ENCODE assay signal across 8 cellular contexts in genomic region chr11:64148200-64148916, GRCh38. TPM values are rescaled to one million over a fixed set of nuclear protein-coding genes. Genes with fewer than 3 reads are reported as not detected.
DNase-seq lines count a peak whose midpoint lies in the region; ATAC-seq and TF ChIP-seq lines count a peak whose summit lies in the region.

No MANE protein-coding gene starts in this region.

- H3K9me3 ChIP-seq in esophagus squamous epithelium: no peaks in the 10 kb centered on the region

- H3K36me3 Mint-ChIP-seq in activated T-cell treated with anti-CD3 and anti-CD28 coated beads, Interleukin-2, amount 50 U/mL, for 4 hours (ENCODE audit: insufficient read depth): no peaks in the 10 kb centered on the region
- H3K36me3 Mint-ChIP-seq in naive thymus-derived CD8-positive, alpha-beta T cell: peaks cover 0 to 2% (median 0%) of the 10 kb centered on the region in 3 donors

- ATAC-seq in activated T-cell treated with anti-CD3 and anti-CD28 coated beads, Interleukin-2, amount 50 U/mL, for 4 hours: peak; percentile 44 to 60
- ATAC-seq in naive thymus-derived CD8-positive, alpha-beta T cell: peak; percentile 62 to 72
- ATAC-seq in HG03571 (IDR thresholded peaks at IDR 0.05; ENCODE audit: unreplicated experiment): no peak

- peaks cover 8% of the 10 kb centered on the region for H3K4me1 Mint-ChIP-seq in activated T-cell treated with anti-CD3 and anti-CD28 coated beads, Interleukin-2, amount 50 U/mL, for 4 hours (ENCODE audit: low read depth)
- peaks cover 9 to 28% (median 18%) of the 10 kb centered on the region in 4 donors for H3K4me1 Mint-ChIP-seq in naive thymus-derived CD8-positive, alpha-beta T cell

- no peak for TF ChIP-seq POLR2A in esophagus squamous epithelium (IDR thresholded peaks at IDR 0.05)

- peaks cover 3 to 35% (median 13%) of the 10 kb centered on the region in 3 donors for H3K4me1 ChIP-seq in esophagus squamous epithelium

- no peaks in the 10 kb centered on the region for H3K27me3 ChIP-seq in esophagus squamous epithelium

- intact Hi-C loops in esophagus squamous epithelium (cut with DNase I): loop anchor here (10.0 kb wide), 1 partner anchor 314 kb away; the partner anchor contains the start of gene MARK2

- H3K27ac ChIP-seq in C4-2B (no peak overlapping the region), esophagus squamous epithelium (peak overlapping the region in 2 of 4 donors; percentile 48 to 50)

- peaks cover 0 to 22% (median 0%) of the 10 kb centered on the region in 3 donors for H3K36me3 ChIP-seq in esophagus squamous epithelium

- H3K27ac Mint-ChIP-seq in naive thymus-derived CD8-positive, alpha-beta T cell: peak overlapping the region in 1 of 10 donors; percentile 63

- DNase-seq in HS-27A (ENCODE audit: low read depth) (peak; percentile 48), OCI-M1 (lab: John Stamatoyannopoulos, UW) (peak; percentile 77), esophagus squamous epithelium (lab: John Stamatoyannopoulos, UW) (no peak)
- DNase-seq in activated T-cell treated with anti-CD3 and anti-CD28 coated beads, Interleukin-2, amount 50 U/mL, for 4 hours: peak; percentile 73
- DNase-seq in naive thymus-derived CD8-positive, alpha-beta T cell: peak; percentile 41 to 84 (median 68)
- peak; percentile 32 to 58 for DNase-seq in stimulated activated CD8-positive, alpha-beta memory T cell treated with anti-CD3 and anti-CD28 coated beads, Interleukin-7, amount 100 ng/mL, for 4 hours (ENCODE audit: low read depth in 2 of 2)

- H3K27me3 Mint-ChIP-seq in activated T-cell treated with anti-CD3 and anti-CD28 coated beads, Interleukin-2, amount 50 U/mL, for 4 hours (ENCODE audit: low read depth): no peaks in the 10 kb centered on the region
- H3K27me3 Mint-ChIP-seq in naive thymus-derived CD8-positive, alpha-beta T cell: no peaks in the 10 kb centered on the region

- no peaks in the 10 kb centered on the region for H3K9me3 Mint-ChIP-seq in activated T-cell treated with anti-CD3 and anti-CD28 coated beads, Interleukin-2, amount 50 U/mL, for 4 hours
- no peaks in the 10 kb centered on the region for H3K9me3 Mint-ChIP-seq in naive thymus-derived CD8-positive, alpha-beta T cell

- H3K4me3 Mint-ChIP-seq in activated T-cell treated with anti-CD3 and anti-CD28 coated beads, Interleukin-2, amount 50 U/mL, for 4 hours: no peak overlapping the region
- H3K4me3 Mint-ChIP-seq in naive thymus-derived CD8-positive, alpha-beta T cell: peak overlapping the region in 1 of 10 donors; percentile 15

- peak overlapping the region in 3 of 4 donors; percentile 19 to 53 (median 24) for H3K4me3 ChIP-seq in esophagus squamous epithelium

- peak; percentile 95 for TF ChIP-seq CTCF in C4-2B (conservative IDR thresholded peaks at IDR 0.05)
- TF ChIP-seq CTCF in esophagus squamous epithelium (IDR thresholded peaks at IDR 0.05): peak; percentile 85 to 96 (median 94)

- POLR2A ChIA-PET in naive thymus-derived CD8-positive, alpha-beta T cell (lab: Charles Lee): interaction anchor here (2.2 kb wide), 1 partner anchor 310 kb away, joined by 8 read pairs; the partner anchor contains the start of gene MARK2

- WGBS in esophagus squamous epithelium, 2 donors: 9 to 12% methylated on average over 9 to 11 of the region's 19 CpGs

RNA-seq across cellular contexts. Expression of gene MACROD1, which starts 17.6 kb away (rescaled TPM):
- total RNA-seq in activated T-cell treated with anti-CD3 and anti-CD28 coated beads, Interleukin-2, amount 50 U/mL, for 4 hours: 10 to 100 TPM; 16.5 to 17.8 (median 17.1) TPM
- 10 to 100 TPM; 10.4 to 31.5 (median 19.5) TPM for total RNA-seq in esophagus squamous epithelium
- total RNA-seq in naive thymus-derived CD8-positive, alpha-beta T cell: 10 to 100 TPM; 10.8 to 14.4 TPM
- polyA plus RNA-seq in naive thymus-derived CD8-positive, alpha-beta T cell: 10 to 100 TPM in 2 of 3 donors, 1 to 10 TPM in 1; 7.3 to 14.4 (median 10.7) TPM

RNA-seq across cellular contexts. Expression of gene STIP1, which starts 37.6 kb away (rescaled TPM):
- total RNA-seq in activated T-cell treated with anti-CD3 and anti-CD28 coated beads, Interleukin-2, amount 50 U/mL, for 4 hours: 100 to 1,000 TPM; 439 to 477 (median 457) TPM
- total RNA-seq in esophagus squamous epithelium: 100 to 1,000 TPM in 2 of 4 donors, 10 to 100 TPM in 2; 81.6 to 116 (median 104) TPM
- 100 to 1,000 TPM; 110 to 114 TPM for total RNA-seq in naive thymus-derived CD8-positive, alpha-beta T cell
- polyA plus RNA-seq in naive thymus-derived CD8-positive, alpha-beta T cell: 100 to 1,000 TPM in 1 of 3 donors, 10 to 100 TPM in 2; 59.4 to 132 (median 66.2) TPM

RNA-seq across cellular contexts. Expression of gene FERMT3, which starts 58.2 kb away (rescaled TPM):
- total RNA-seq in activated T-cell treated with anti-CD3 and anti-CD28 coated beads, Interleukin-2, amount 50 U/mL, for 4 hours: 100 to 1,000 TPM; 368 to 444 (median 399) TPM
- 10 to 100 TPM in 2 of 4 donors, 1 to 10 TPM in 2; 3.8 to 16.9 (median 10.6) TPM for total RNA-seq in esophagus squamous epithelium
- total RNA-seq in naive thymus-derived CD8-positive, alpha-beta T cell: 100 to 1,000 TPM; 104 to 108 TPM
- 100 to 1,000 TPM; 125 to 149 (median 129) TPM for polyA plus RNA-seq in naive thymus-derived CD8-positive, alpha-beta T cell

Comparison
In these comparisons a context has a peak if more than half of its experiments do, and no peak if none do; other contexts are left out.
1. RNA of gene FERMT3, which starts 58.2 kb away (total RNA-seq): 368 to 444 TPM in activated T-cell treated with anti-CD3 and anti-CD28 coated beads, Interleukin-2, amount 50 U/mL, for 4 hours and 104 to 108 TPM in naive thymus-derived CD8-positive, alpha-beta T cell; 3.8 to 16.9 TPM in esophagus squamous epithelium; every median in the first group is over 4 times any median in the second.